ENCODE assay signal across 1 cellular context in the genomic region with DNA sequence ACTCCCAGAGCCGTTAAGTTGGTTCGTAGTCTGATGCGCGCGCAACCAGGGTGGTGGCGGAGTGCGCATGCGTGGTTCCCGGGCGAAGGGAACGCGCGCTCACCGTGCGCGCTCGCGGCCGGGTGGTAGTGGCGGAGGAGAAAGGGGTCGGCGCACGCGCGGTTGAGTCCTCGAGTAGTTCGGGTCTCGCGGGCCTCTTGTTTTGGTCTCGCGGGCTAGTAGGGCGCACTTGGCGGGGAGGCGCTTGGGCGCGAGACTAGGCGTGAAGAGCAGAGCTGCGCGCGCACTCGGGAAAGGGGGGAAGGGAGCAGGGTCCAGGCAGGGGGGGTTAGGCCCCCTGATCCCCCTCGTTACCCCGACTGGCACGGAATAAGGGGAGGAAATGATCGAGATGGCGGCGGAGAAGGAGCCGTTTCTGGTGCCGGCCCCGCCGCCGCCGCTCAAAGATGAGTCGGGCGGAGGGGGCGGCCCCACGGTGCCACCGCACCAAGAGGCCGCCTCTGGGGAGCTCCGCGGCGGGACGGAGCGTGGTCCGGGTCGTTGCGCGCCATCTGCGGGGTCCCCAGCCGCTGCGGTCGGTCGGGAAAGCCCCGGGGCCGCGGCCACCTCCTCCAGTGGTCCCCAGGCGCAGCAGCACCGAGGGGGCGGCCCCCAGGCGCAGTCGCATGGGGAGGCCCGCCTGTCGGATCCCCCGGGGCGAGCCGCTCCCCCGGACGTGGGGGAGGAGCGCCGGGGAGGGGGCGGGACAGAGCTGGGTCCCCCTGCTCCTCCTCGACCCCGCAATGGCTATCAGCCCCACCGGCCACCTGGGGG.
TF ChIP-seq lines count a peak whose summit lies in the region.

A gene with protein sequence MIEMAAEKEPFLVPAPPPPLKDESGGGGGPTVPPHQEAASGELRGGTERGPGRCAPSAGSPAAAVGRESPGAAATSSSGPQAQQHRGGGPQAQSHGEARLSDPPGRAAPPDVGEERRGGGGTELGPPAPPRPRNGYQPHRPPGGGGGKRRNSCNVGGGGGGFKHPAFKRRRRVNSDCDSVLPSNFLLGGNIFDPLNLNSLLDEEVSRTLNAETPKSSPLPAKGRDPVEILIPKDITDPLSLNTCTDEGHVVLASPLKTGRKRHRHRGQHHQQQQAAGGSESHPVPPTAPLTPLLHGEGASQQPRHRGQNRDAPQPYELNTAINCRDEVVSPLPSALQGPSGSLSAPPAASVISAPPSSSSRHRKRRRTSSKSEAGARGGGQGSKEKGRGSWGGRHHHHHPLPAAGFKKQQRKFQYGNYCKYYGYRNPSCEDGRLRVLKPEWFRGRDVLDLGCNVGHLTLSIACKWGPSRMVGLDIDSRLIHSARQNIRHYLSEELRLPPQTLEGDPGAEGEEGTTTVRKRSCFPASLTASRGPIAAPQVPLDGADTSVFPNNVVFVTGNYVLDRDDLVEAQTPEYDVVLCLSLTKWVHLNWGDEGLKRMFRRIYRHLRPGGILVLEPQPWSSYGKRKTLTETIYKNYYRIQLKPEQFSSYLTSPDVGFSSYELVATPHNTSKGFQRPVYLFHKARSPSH (plus strand): TSS at position 195 of the 813 bp plus-strand sequence. CDS start 188 bp downstream, at position 383.

TF ChIP-seq in K562, 482 proteins besides CTCF, POLR2A, EP300 and RAD21 (continued from another document and continues in another):
- TF ChIP-seq SREBF2 (CRISPR knock-in tag; IDR thresholded peaks at IDR 0.05) (no peak), MCM5 (IDR thresholded peaks at IDR 0.05; ENCODE audit: low read depth) (no peak), PYGO2 (tag; IDR thresholded peaks at IDR 0.05) (no peak), CBFA2T3 (IDR thresholded peaks at IDR 0.05) (0 out of 2 replicates have a peak, but pooled peaks have one; percentile 22), ZNF785 (CRISPR knock-in tag; IDR thresholded peaks at IDR 0.05) (no peak), ESRRB (CRISPR knock-in tag; IDR thresholded peaks at IDR 0.05; ENCODE audit: borderline replicate concordance) (no peak), MED1 (CRISPR knock-in tag; IDR thresholded peaks at IDR 0.05; ENCODE audit: borderline replicate concordance) (no peak), EP400 (IDR thresholded peaks at IDR 0.05) (no peak), ZC3H11A (IDR thresholded peaks at IDR 0.05; ENCODE audit: low read depth, low read length) (no peak), ZNF589 (CRISPR knock-in tag; IDR thresholded peaks at IDR 0.05; ENCODE audit: low read depth) (no peak), GABPA (tag; conservative IDR thresholded peaks at IDR 0.05; ENCODE audit: low read depth) (no peak), POU5F1 (IDR thresholded peaks at IDR 0.05; ENCODE audit: borderline replicate concordance, low read depth, low read length, partially characterized antibody) (no peak), XRCC4 (IDR thresholded peaks at IDR 0.05; ENCODE audit: extremely low read depth, insufficient read depth, insufficient read length) (no peak), WHSC1 (IDR thresholded peaks at IDR 0.05; ENCODE audit: low read length) (no peak), EWSR1 (IDR thresholded peaks at IDR 0.05; ENCODE audit: borderline replicate concordance, low read depth, partially characterized antibody) (no peak), SP1 (CRISPR knock-in tag; IDR thresholded peaks at IDR 0.05) (peak; percentile 27; the same call in 1 of the 2 replicates), PML (IDR thresholded peaks at IDR 0.05; ENCODE audit: low read length) (no peak), ZNF311 (CRISPR knock-in tag; IDR thresholded peaks at IDR 0.05) (no peak), TGIF2 (CRISPR knock-in tag; IDR thresholded peaks at IDR 0.05) (peak; percentile 51; the same call in 1 of the 2 replicates), RBM34 (IDR thresholded peaks at IDR 0.05; ENCODE audit: borderline replicate concordance, insufficient read depth, low read length) (no peak), ZNF232 (CRISPR knock-in tag; IDR thresholded peaks at IDR 0.05) (no peak), ARID1B (IDR thresholded peaks at IDR 0.05) (no peak; the same call in 1 of the 2 replicates), BHLHE40 (IDR thresholded peaks at IDR 0.05; ENCODE audit: low read length) (no peak)
- TF ChIP-seq, protein P1, sequence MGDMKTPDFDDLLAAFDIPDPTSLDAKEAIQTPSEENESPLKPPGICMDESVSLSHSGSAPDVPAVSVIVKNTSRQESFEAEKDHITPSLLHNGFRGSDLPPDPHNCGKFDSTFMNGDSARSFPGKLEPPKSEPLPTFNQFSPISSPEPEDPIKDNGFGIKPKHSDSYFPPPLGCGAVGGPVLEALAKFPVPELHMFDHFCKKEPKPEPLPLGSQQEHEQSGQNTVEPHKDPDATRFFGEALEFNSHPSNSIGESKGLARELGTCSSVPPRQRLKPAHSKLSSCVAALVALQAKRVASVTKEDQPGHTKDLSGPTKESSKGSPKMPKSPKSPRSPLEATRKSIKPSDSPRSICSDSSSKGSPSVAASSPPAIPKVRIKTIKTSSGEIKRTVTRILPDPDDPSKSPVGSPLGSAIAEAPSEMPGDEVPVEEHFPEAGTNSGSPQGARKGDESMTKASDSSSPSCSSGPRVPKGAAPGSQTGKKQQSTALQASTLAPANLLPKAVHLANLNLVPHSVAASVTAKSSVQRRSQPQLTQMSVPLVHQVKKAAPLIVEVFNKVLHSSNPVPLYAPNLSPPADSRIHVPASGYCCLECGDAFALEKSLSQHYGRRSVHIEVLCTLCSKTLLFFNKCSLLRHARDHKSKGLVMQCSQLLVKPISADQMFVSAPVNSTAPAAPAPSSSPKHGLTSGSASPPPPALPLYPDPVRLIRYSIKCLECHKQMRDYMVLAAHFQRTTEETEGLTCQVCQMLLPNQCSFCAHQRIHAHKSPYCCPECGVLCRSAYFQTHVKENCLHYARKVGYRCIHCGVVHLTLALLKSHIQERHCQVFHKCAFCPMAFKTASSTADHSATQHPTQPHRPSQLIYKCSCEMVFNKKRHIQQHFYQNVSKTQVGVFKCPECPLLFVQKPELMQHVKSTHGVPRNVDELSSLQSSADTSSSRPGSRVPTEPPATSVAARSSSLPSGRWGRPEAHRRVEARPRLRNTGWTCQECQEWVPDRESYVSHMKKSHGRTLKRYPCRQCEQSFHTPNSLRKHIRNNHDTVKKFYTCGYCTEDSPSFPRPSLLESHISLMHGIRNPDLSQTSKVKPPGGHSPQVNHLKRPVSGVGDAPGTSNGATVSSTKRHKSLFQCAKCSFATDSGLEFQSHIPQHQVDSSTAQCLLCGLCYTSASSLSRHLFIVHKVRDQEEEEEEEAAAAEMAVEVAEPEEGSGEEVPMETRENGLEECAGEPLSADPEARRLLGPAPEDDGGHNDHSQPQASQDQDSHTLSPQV (IDR thresholded peaks at IDR 0.05): no peak
- TF ChIP-seq, protein P2, sequence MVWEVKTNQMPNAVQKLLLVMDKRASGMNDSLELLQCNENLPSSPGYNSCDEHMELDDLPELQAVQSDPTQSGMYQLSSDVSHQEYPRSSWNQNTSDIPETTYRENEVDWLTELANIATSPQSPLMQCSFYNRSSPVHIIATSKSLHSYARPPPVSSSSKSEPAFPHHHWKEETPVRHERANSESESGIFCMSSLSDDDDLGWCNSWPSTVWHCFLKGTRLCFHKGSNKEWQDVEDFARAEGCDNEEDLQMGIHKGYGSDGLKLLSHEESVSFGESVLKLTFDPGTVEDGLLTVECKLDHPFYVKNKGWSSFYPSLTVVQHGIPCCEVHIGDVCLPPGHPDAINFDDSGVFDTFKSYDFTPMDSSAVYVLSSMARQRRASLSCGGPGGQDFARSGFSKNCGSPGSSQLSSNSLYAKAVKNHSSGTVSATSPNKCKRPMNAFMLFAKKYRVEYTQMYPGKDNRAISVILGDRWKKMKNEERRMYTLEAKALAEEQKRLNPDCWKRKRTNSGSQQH (CRISPR knock-in tag; IDR thresholded peaks at IDR 0.05): 0 out of 2 replicates have a peak, but pooled peaks have one; percentile 21
- TF ChIP-seq, protein P3, sequence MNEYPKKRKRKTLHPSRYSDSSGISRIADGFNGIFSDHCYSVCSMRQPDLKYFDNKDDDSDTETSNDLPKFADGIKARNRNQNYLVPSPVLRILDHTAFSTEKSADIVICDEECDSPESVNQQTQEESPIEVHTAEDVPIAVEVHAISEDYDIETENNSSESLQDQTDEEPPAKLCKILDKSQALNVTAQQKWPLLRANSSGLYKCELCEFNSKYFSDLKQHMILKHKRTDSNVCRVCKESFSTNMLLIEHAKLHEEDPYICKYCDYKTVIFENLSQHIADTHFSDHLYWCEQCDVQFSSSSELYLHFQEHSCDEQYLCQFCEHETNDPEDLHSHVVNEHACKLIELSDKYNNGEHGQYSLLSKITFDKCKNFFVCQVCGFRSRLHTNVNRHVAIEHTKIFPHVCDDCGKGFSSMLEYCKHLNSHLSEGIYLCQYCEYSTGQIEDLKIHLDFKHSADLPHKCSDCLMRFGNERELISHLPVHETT (CRISPR knock-in tag; conservative IDR thresholded peaks at IDR 0.05 in 1 of 2, IDR thresholded peaks at IDR 0.05 in 1 of 2): peak in 1 of 2 experiments; percentile 37; a peak in 1 of 4 replicates
- TF ChIP-seq, protein P4, sequence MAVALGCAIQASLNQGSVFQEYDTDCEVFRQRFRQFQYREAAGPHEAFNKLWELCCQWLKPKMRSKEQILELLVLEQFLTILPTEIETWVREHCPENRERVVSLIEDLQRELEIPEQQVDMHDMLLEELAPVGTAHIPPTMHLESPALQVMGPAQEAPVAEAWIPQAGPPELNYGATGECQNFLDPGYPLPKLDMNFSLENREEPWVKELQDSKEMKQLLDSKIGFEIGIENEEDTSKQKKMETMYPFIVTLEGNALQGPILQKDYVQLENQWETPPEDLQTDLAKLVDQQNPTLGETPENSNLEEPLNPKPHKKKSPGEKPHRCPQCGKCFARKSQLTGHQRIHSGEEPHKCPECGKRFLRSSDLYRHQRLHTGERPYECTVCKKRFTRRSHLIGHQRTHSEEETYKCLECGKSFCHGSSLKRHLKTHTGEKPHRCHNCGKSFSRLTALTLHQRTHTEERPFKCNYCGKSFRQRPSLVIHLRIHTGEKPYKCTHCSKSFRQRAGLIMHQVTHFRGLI (CRISPR knock-in tag; IDR thresholded peaks at IDR 0.05): no peak
- TF ChIP-seq, protein P5, sequence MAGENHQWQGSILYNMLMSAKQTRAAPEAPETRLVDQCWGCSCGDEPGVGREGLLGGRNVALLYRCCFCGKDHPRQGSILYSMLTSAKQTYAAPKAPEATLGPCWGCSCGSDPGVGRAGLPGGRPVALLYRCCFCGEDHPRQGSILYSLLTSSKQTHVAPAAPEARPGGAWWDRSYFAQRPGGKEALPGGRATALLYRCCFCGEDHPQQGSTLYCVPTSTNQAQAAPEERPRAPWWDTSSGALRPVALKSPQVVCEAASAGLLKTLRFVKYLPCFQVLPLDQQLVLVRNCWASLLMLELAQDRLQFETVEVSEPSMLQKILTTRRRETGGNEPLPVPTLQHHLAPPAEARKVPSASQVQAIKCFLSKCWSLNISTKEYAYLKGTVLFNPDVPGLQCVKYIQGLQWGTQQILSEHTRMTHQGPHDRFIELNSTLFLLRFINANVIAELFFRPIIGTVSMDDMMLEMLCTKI (IDR thresholded peaks at IDR 0.05; ENCODE audit: partially characterized antibody): no peak
- TF ChIP-seq, protein P6, sequence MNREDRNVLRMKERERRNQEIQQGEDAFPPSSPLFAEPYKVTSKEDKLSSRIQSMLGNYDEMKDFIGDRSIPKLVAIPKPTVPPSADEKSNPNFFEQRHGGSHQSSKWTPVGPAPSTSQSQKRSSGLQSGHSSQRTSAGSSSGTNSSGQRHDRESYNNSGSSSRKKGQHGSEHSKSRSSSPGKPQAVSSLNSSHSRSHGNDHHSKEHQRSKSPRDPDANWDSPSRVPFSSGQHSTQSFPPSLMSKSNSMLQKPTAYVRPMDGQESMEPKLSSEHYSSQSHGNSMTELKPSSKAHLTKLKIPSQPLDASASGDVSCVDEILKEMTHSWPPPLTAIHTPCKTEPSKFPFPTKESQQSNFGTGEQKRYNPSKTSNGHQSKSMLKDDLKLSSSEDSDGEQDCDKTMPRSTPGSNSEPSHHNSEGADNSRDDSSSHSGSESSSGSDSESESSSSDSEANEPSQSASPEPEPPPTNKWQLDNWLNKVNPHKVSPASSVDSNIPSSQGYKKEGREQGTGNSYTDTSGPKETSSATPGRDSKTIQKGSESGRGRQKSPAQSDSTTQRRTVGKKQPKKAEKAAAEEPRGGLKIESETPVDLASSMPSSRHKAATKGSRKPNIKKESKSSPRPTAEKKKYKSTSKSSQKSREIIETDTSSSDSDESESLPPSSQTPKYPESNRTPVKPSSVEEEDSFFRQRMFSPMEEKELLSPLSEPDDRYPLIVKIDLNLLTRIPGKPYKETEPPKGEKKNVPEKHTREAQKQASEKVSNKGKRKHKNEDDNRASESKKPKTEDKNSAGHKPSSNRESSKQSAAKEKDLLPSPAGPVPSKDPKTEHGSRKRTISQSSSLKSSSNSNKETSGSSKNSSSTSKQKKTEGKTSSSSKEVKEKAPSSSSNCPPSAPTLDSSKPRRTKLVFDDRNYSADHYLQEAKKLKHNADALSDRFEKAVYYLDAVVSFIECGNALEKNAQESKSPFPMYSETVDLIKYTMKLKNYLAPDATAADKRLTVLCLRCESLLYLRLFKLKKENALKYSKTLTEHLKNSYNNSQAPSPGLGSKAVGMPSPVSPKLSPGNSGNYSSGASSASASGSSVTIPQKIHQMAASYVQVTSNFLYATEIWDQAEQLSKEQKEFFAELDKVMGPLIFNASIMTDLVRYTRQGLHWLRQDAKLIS (CRISPR knock-in tag; IDR thresholded peaks at IDR 0.05): peak; percentile 6; the same call in 1 of the 2 replicates
- TF ChIP-seq, protein P7, sequence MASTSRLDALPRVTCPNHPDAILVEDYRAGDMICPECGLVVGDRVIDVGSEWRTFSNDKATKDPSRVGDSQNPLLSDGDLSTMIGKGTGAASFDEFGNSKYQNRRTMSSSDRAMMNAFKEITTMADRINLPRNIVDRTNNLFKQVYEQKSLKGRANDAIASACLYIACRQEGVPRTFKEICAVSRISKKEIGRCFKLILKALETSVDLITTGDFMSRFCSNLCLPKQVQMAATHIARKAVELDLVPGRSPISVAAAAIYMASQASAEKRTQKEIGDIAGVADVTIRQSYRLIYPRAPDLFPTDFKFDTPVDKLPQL (IDR thresholded peaks at IDR 0.05; ENCODE audit: extremely low read depth, insufficient read length): no peak
- TF ChIP-seq, protein P8, sequence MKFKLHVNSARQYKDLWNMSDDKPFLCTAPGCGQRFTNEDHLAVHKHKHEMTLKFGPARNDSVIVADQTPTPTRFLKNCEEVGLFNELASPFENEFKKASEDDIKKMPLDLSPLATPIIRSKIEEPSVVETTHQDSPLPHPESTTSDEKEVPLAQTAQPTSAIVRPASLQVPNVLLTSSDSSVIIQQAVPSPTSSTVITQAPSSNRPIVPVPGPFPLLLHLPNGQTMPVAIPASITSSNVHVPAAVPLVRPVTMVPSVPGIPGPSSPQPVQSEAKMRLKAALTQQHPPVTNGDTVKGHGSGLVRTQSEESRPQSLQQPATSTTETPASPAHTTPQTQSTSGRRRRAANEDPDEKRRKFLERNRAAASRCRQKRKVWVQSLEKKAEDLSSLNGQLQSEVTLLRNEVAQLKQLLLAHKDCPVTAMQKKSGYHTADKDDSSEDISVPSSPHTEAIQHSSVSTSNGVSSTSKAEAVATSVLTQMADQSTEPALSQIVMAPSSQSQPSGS (CRISPR knock-in tag; IDR thresholded peaks at IDR 0.05): no peak
- TF ChIP-seq, protein P9, sequence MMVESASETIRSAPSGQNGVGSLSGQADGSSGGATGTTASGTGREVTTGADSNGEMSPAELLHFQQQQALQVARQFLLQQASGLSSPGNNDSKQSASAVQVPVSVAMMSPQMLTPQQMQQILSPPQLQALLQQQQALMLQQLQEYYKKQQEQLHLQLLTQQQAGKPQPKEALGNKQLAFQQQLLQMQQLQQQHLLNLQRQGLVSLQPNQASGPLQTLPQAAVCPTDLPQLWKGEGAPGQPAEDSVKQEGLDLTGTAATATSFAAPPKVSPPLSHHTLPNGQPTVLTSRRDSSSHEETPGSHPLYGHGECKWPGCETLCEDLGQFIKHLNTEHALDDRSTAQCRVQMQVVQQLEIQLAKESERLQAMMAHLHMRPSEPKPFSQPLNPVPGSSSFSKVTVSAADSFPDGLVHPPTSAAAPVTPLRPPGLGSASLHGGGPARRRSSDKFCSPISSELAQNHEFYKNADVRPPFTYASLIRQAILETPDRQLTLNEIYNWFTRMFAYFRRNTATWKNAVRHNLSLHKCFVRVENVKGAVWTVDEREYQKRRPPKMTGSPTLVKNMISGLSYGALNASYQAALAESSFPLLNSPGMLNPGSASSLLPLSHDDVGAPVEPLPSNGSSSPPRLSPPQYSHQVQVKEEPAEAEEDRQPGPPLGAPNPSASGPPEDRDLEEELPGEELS (CRISPR knock-in tag; IDR thresholded peaks at IDR 0.05; ENCODE audit: borderline replicate concordance): no peak
